Comparison of ENCODE assay signal across 9 cellular contexts in genomic region chr21:35324372-35325220, GRCh38.
DNase-seq lines count a peak whose midpoint lies in the region; ATAC-seq and TF ChIP-seq lines count a peak whose summit lies in the region.
"Had no signal": no experiment of that assay in that cellular context is flagged by ENCODE, and none has a peak within 500 bp of the region (broad histone marks: within the 10 kb centered on the region; RNA-seq: fewer than 3 reads in every experiment).

No MANE protein-coding gene starts in this region.

- TF ChIP-seq POLR2A in prostate gland (IDR thresholded peaks at IDR 0.05): no peak

- TF ChIP-seq CTCF in BJ (IDR thresholded peaks at IDR 0.05; ENCODE audit: insufficient read depth, low read depth, low read length): no peak
- TF ChIP-seq CTCF in RWPE1 (conservative IDR thresholded peaks at IDR 0.05; ENCODE audit: low read depth): no peak
- no peak for TF ChIP-seq CTCF in prostate gland (IDR thresholded peaks at IDR 0.05)

- H3K4me3 ChIP-seq in BJ (ENCODE audit: low read depth, low read length) (no peak overlapping the region), prostate gland (no peak overlapping the region)
- H3K4me3 ChIP-seq: PC-9 had no signal

- ATAC-seq in GM21528 (IDR thresholded peaks at IDR 0.05; ENCODE audit: low FRiP score, unreplicated experiment) (no peak), GM21447 (IDR thresholded peaks at IDR 0.05; ENCODE audit: unreplicated experiment) (no peak)

- 54% methylated on average over 14 of the region's 14 CpGs for WGBS in prostate gland

- intact Hi-C loops in prostate gland (cut with DNase I): loop anchor here (2.0 to 10.0 kb wide), 3 partner anchors 68 to 437 kb away; no protein-coding TSS in a partner anchor

- no peaks in the 10 kb centered on the region for H3K9me3 ChIP-seq in prostate gland

- H3K36me3 ChIP-seq in BJ (ENCODE audit: control insufficient read depth, insufficient read depth, low read length) (no peaks in the 10 kb centered on the region), prostate gland (no peaks in the 10 kb centered on the region)

- POLR2A ChIA-PET in BJ (lab: Charles Lee) (interaction anchor here (0.5 kb wide), 1 partner anchor 443 kb away, joined by 3 read pairs; no protein-coding TSS in a partner anchor), RWPE1 (lab: Yijun Ruan, JAX; ENCODE audit: low non-redundant PET) (no interaction called here), HEK293T (lab: Yijun Ruan, JAX) (no interaction called here)

- H3K4me1 ChIP-seq in prostate gland (replicated peaks): peaks cover 18% of the 10 kb centered on the region

- CTCF ChIA-PET in BJ (lab: Yijun Ruan, JAX): interaction anchor here (0.6 to 1.6 kb wide), 2 partner anchors 9 to 71 kb away, joined by 3 read pairs; no protein-coding TSS in a partner anchor
- CTCF ChIA-PET in RWPE1 (lab: Yijun Ruan, JAX): no interaction called here
- CTCF ChIA-PET in HEK293T (lab: Yijun Ruan, JAX): no interaction called here

- no peak overlapping the region for H3K27ac ChIP-seq in RWPE1
- peak overlapping the region; percentile 51 to 74 for H3K27ac ChIP-seq in prostate gland
- H3K27ac ChIP-seq: PC-9 had no signal

- no peaks in the 10 kb centered on the region for H3K27me3 ChIP-seq in BJ (ENCODE audit: control insufficient read depth, insufficient read depth, low read length)
- no peaks in the 10 kb centered on the region for H3K27me3 ChIP-seq in prostate gland (replicated peaks; ENCODE audit: insufficient read depth)

- peak; percentile 61 for DNase-seq in BJ (ENCODE audit: low read depth)
- DNase-seq in RWPE1 (ENCODE audit: low spot score): peak; percentile 8
- DNase-seq in fibroblast of the conjunctiva (ENCODE audit: low read depth): peak; percentile 27
- peak; percentile 28 for DNase-seq in prostate gland (ENCODE audit: low spot score)
- no peak for DNase-seq in HEK293T (ENCODE audit: extremely low spot score)
- no peak for DNase-seq in T-helper 9 cell

TF ChIP-seq in HEK293T, 16 proteins besides CTCF, POLR2A, EP300 and RAD21:
- TF ChIP-seq FOXM1 (IDR thresholded peaks at IDR 0.05; ENCODE audit: borderline replicate concordance) (no peak), HDGF (IDR thresholded peaks at IDR 0.05; ENCODE audit: borderline replicate concordance) (no peak), TARDBP (IDR thresholded peaks at IDR 0.05) (no peak), NFRKB (IDR thresholded peaks at IDR 0.05) (no peak), BHLHE40 (IDR thresholded peaks at IDR 0.05; ENCODE audit: borderline replicate concordance) (no peak), ZNF384 (IDR thresholded peaks at IDR 0.05) (no peak), L3MBTL2 (conservative IDR thresholded peaks at IDR 0.05) (no peak), LEF1 (IDR thresholded peaks at IDR 0.05; ENCODE audit: borderline replicate concordance) (no peak), ELF4 (IDR thresholded peaks at IDR 0.05) (no peak), FOXA1 (IDR thresholded peaks at IDR 0.05) (no peak), ARNT (IDR thresholded peaks at IDR 0.05) (no peak), FOXK2 (IDR thresholded peaks at IDR 0.05) (no peak), SUZ12 (IDR thresholded peaks at IDR 0.05) (no peak), CTBP1 (IDR thresholded peaks at IDR 0.05; ENCODE audit: borderline replicate concordance) (no peak), SP1 (IDR thresholded peaks at IDR 0.05) (no peak)
- TF ChIP-seq, protein P1, sequence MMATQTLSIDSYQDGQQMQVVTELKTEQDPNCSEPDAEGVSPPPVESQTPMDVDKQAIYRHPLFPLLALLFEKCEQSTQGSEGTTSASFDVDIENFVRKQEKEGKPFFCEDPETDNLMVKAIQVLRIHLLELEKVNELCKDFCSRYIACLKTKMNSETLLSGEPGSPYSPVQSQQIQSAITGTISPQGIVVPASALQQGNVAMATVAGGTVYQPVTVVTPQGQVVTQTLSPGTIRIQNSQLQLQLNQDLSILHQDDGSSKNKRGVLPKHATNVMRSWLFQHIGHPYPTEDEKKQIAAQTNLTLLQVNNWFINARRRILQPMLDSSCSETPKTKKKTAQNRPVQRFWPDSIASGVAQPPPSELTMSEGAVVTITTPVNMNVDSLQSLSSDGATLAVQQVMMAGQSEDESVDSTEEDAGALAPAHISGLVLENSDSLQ (IDR thresholded peaks at IDR 0.05): no peak

Comparison
In these comparisons a context has a peak if more than half of its experiments do, and no peak if none do; other contexts are left out.
1. DNase-seq: peak in BJ (single experiment), RWPE1 (single experiment), fibroblast of the conjunctiva (single experiment) and prostate gland (single experiment); none in HEK293T (single experiment) and T-helper 9 cell (single experiment).